7 cellular contexts compared by ENCODE assay signal in genomic region chr14:105167303-105168092, GRCh38. TPM values are rescaled to one million over a fixed set of nuclear protein-coding genes. Genes with fewer than 3 reads are reported as not detected.
DNase-seq lines count a peak whose midpoint lies in the region; ATAC-seq and TF ChIP-seq lines count a peak whose summit lies in the region.

No MANE protein-coding gene starts in this region.

- H3K18ac ChIP-seq in H9 (ENCODE audit: insufficient read length, low read depth, low read length), result peak overlapping the region; percentile 22

- no peaks in the 10 kb centered on the region for H4K20me1 ChIP-seq in H9 (ENCODE audit: control insufficient read depth, insufficient read depth, insufficient read length)

- H3K4me2 ChIP-seq in H9 (ENCODE audit: insufficient read depth, insufficient read length, low read length), result peak overlapping the region; percentile 38

- no peak overlapping the region for H2BK20ac ChIP-seq in H9 (ENCODE audit: low read depth, low read length, poor library complexity, severe bottlenecking)

- H2AFZ ChIP-seq in H9 (ENCODE audit: low read length), result no peak overlapping the region

- peak; percentile 43; the same call in 2 of the 3 replicates for TF ChIP-seq CTCF in H9 (conservative IDR thresholded peaks at IDR 0.05)
- TF ChIP-seq CTCF in epithelial cell of proximal tubule (conservative IDR thresholded peaks at IDR 0.05; ENCODE audit: low read depth, low read length), result no peak
- TF ChIP-seq CTCF in psoas muscle (IDR thresholded peaks at IDR 0.05), result peak; percentile 23

- H2BK120ac ChIP-seq in H9 (ENCODE audit: low read depth, low read length, poor library complexity, severe bottlenecking), result no peak overlapping the region

- H3K23ac ChIP-seq in H9 (ENCODE audit: insufficient read length, low read depth, low read length), result no peak overlapping the region

- H2BK5ac ChIP-seq in H9 (ENCODE audit: insufficient read length, low read length), result no peak overlapping the region

- no peaks in the 10 kb centered on the region for H3K79me2 ChIP-seq in H9 (ENCODE audit: insufficient read depth, low read length)

- no peak overlapping the region for H2AK5ac ChIP-seq in H9 (ENCODE audit: insufficient read length, low read length)

- H3K27ac ChIP-seq in H9 (ENCODE audit: insufficient read length, low read depth, low read length) (no peak overlapping the region), psoas muscle (peak overlapping the region; percentile 82)

- H3K4me3 ChIP-seq in epithelial cell of proximal tubule (ENCODE audit: low read depth, low read length) (peak overlapping the region; percentile 50), psoas muscle (peak overlapping the region; percentile 70)

- peak; percentile 50 for DNase-seq in H9
- peak; percentile 35 for DNase-seq in NCI-H748 treated with DMSO at 0.1 percent for 48 hours (lab: John Stamatoyannopoulos, UW)
- no peak for DNase-seq in epithelial cell of proximal tubule (ENCODE audit: low read depth)
- peak in 1 of 2 donors; percentile 72 for DNase-seq in psoas muscle
- no peak for DNase-seq in NOMO-1 treated with DMSO at 0.1 percent for 48 hours (lab: John Stamatoyannopoulos, UW; ENCODE audit: unreplicated experiment)
- DNase-seq in NCI-H524 treated with DMSO at 0.1 percent for 48 hours (lab: John Stamatoyannopoulos, UW), result no peak

- H3K79me1 ChIP-seq in H9 (ENCODE audit: insufficient read depth, low read depth, low read length, poor library complexity, severe bottlenecking), result no peaks in the 10 kb centered on the region

- intact Hi-C loops in psoas muscle (cut with DNase I), result loop anchor here in 1 of 2 donors (2.0 to 5.0 kb wide), 2 partner anchors 15 to 75 kb away; no protein-coding TSS in a partner anchor

- H3K36me3 ChIP-seq in psoas muscle (ENCODE audit: insufficient read depth in 1 of 2, low read depth in 1 of 2), result no peaks in the 10 kb centered on the region

- no peak overlapping the region for H3T11ph ChIP-seq in H9 (ENCODE audit: low read length)

- H3K27me3 Mint-ChIP-seq in H9 (ENCODE audit: low read depth), result peaks cover 28% of the 10 kb centered on the region

- H3K9me3 ChIP-seq in H9 (ENCODE audit: control insufficient read depth, low read depth, low read length) (no peaks in the 10 kb centered on the region), psoas muscle (no peaks in the 10 kb centered on the region)

- no peak overlapping the region for H2BK15ac ChIP-seq in H9 (ENCODE audit: low read depth, low read length)

- no peak overlapping the region for H3K9ac ChIP-seq in H9 (ENCODE audit: extremely low read depth, insufficient read length, low read length)

- H3K23me2 ChIP-seq in H9 (ENCODE audit: insufficient read length, low read depth, low read length, poor library complexity, severe bottlenecking), result peaks cover 3% of the 10 kb centered on the region

- H4K91ac ChIP-seq in H9 (ENCODE audit: insufficient read length, low read depth, low read length), result no peak overlapping the region

- H2BK12ac ChIP-seq in H9 (ENCODE audit: insufficient read length, low read depth, low read length), result no peak overlapping the region

- no peak overlapping the region for H4K5ac ChIP-seq in H9 (ENCODE audit: insufficient read length, low read depth, low read length)

- no peak overlapping the region for H3K56ac ChIP-seq in H9 (ENCODE audit: insufficient read length, low read depth, low read length)

- no CpG with 5 or more reads among the region's 116 CpGs for WGBS in H9 (ENCODE audit: extremely low coverage, insufficient read length, low lambda C conversion rate)
- 3 to 4% (median 4%) methylated on average over 59 to 116 of the region's 116 CpGs for WGBS in psoas muscle, 3 donors

- no peak overlapping the region for H3K27ac Mint-ChIP-seq in H9

- H3K9me3 Mint-ChIP-seq in H9, result no peaks in the 10 kb centered on the region

- H3K4ac ChIP-seq in H9 (ENCODE audit: low read depth, low read length), result no peak overlapping the region

- ATAC-seq in psoas muscle, result peak in 3 of 4 donors; percentile 2 to 23 (median 19)
- ATAC-seq in GM21576 (IDR thresholded peaks at IDR 0.05; ENCODE audit: unreplicated experiment), result no peak

- H3K27me3 ChIP-seq in H9 (ENCODE audit: insufficient read depth, low read length), result peaks cover 7% of the 10 kb centered on the region; the same call in 1 of the 2 replicates
- H3K27me3 ChIP-seq in psoas muscle (ENCODE audit: insufficient read depth in 3 of 3, low read length in 2 of 3), result no peaks in the 10 kb centered on the region

- H3K14ac ChIP-seq in H9 (ENCODE audit: insufficient read depth, low read length), result no peak overlapping the region

- peaks cover 16% of the 10 kb centered on the region in 2 experiments for H3K4me1 Mint-ChIP-seq in H9

- H3K4me1 ChIP-seq in H9 (ENCODE audit: insufficient read depth, low read length) (no peaks in the 10 kb centered on the region), psoas muscle (peaks cover 74% of the 10 kb centered on the region)

- peak overlapping the region; percentile 52 to 69 for H3K4me3 Mint-ChIP-seq in H9

- no peaks in the 10 kb centered on the region for H3K36me3 Mint-ChIP-seq in H9 (ENCODE audit: insufficient read depth in 1 of 3, low read depth in 3 of 3)

- H4K8ac ChIP-seq in H9 (replicated peaks; ENCODE audit: insufficient read length, low read depth, low read length), result no peak overlapping the region

RNA-seq across cellular contexts. Expression of gene JAG2, which starts 1.1 kb away (rescaled TPM):
- total RNA-seq in H9 (2021) (11.3 and 11.4 TPM in 2 replicates), epithelial cell of proximal tubule (4.1 and 5.7 TPM in 2 replicates), psoas muscle (10 to 100 TPM; 18.4 to 34.0 (median 28.2) TPM)
- polyA plus RNA-seq in psoas muscle, result 10 to 100 TPM; 10.6 to 25.9 (median 10.6) TPM

RNA-seq across cellular contexts. Expression of gene NUDT14, which starts 13.6 kb away (rescaled TPM):
- total RNA-seq in H9 (2021), result 39.0 and 41.1 TPM in 2 replicates
- total RNA-seq in epithelial cell of proximal tubule, result 23.0 and 30.2 TPM in 2 replicates
- total RNA-seq in psoas muscle, result 10 to 100 TPM; 23.3 to 44.5 (median 24.6) TPM
- polyA plus RNA-seq in psoas muscle, result 10 to 100 TPM; 14.7 to 45.4 (median 22.3) TPM

Comparison
In these comparisons a context has a peak if more than half of its experiments do, and no peak if none do; other contexts are left out.
1. DNase-seq: peak in H9 (single experiment) and NCI-H748 treated with DMSO at 0.1 percent for 48 hours (single experiment); none in epithelial cell of proximal tubule (single experiment), NOMO-1 treated with DMSO at 0.1 percent for 48 hours (single experiment) and NCI-H524 treated with DMSO at 0.1 percent for 48 hours (single experiment).